In the genomic region with DNA sequence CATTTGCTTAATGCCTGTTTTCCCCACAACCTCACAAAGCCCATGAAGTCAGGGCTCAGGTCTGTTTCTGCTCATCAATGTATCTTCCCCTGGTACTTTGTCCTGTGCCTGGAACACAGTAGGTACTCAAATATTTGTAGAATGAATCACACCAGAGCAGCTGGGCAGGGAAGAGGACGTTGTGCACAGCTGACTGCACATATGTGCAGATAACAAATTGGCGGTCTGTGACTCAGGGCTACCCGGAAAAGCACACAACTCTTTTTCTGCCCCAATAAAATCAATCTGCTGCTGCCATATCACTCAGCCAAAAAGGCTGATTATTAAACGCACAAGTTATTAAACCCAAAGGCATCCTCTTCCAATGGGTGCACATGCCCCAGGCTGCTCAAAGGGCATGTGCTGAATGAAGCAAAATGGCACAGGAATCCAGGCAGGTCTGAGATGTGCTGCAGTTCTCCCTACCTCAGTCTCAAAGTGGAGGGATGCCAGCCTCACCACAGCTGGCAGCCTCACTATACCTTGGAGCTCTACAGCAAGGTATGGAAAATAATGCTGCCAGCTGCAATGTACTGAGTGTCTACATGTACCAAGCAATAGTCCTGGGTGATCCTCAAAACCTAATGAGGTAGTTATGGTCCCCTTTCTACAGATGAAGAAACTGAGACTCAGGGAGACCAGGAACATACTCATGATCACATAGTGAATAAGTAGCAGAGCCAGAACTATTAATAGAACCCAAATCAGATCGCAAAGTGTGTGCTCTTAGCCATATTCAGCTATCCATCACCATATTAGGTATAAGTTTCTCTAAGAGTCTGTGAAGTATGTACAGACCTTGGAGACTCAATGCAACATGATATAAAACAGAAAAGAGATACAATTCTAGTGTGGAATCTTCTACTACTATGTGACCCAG, we compare ENCODE assay signal across 9 cellular contexts. TPM values are rescaled to one million over a fixed set of nuclear protein-coding genes. Genes with fewer than 3 reads are reported as not detected.
DNase-seq lines count a peak whose midpoint lies in the region; ATAC-seq and TF ChIP-seq lines count a peak whose summit lies in the region.
"Had no signal": no experiment of that assay in that cellular context is flagged by ENCODE, and none has a peak within 500 bp of the region (broad histone marks: within the 10 kb centered on the region; RNA-seq: fewer than 3 reads in every experiment).

No MANE protein-coding gene starts in this region.

- no peaks in the 10 kb centered on the region for H3K36me3 Mint-ChIP-seq in stimulated activated memory B cell treated with anti-CD40 and anti-IgM and Interleukin-4, amounts not matched to agents 10 μg/mL and 1 μg/mL and 100 μg/mL, for 72 hours
- no peaks in the 10 kb centered on the region for H3K36me3 Mint-ChIP-seq in type B pancreatic cell
- H3K36me3 Mint-ChIP-seq in activated naive CD8-positive, alpha-beta T cell treated with anti-CD3 and anti-CD28 coated beads, Interleukin-2, amount 50 U/mL, for 24 hours (ENCODE audit: low read depth), result no peaks in the 10 kb centered on the region

- POLR2A ChIA-PET in OCI-LY7 (lab: Charles Lee), result no interaction called here

- no peak overlapping the region for H3K56ac ChIP-seq in mesendoderm (ENCODE audit: low read length)

- BruUV-seq in OCI-LY7 (replicated peaks; lab: Mats Ljungman, UMichigan), result no TSS peak

- peaks cover 5% of the 10 kb centered on the region for H3K79me1 ChIP-seq in mesendoderm (ENCODE audit: low read length)

- H3K4me1 ChIP-seq in left ventricle myocardium inferior (peaks cover 99% of the 10 kb centered on the region), OCI-LY7 (ENCODE audit: insufficient read depth, low read length, poor library complexity, severe bottlenecking) (no peaks in the 10 kb centered on the region), mesendoderm (ENCODE audit: control insufficient read depth, low read depth, low read length) (peaks cover 3% of the 10 kb centered on the region)

- no peak overlapping the region for H3K4ac ChIP-seq in mesendoderm (ENCODE audit: low read depth, low read length)

- H3K9ac ChIP-seq in mesendoderm (ENCODE audit: low read length), result no peak overlapping the region

- peaks cover 5% of the 10 kb centered on the region for H3K4me1 Mint-ChIP-seq in stimulated activated memory B cell treated with anti-CD40 and anti-IgM and Interleukin-4, amounts not matched to agents 10 μg/mL and 1 μg/mL and 100 μg/mL, for 72 hours
- H3K4me1 Mint-ChIP-seq in type B pancreatic cell (ENCODE audit: unreplicated experiment), result no peaks in the 10 kb centered on the region
- peaks cover 15% of the 10 kb centered on the region for H3K4me1 Mint-ChIP-seq in activated naive CD8-positive, alpha-beta T cell treated with anti-CD3 and anti-CD28 coated beads, Interleukin-2, amount 50 U/mL, for 24 hours

- no peak overlapping the region for H4K5ac ChIP-seq in mesendoderm (ENCODE audit: low read length)

- H3K4me2 ChIP-seq in OCI-LY7 (ENCODE audit: low read length) (no peak overlapping the region), mesendoderm (ENCODE audit: low read length) (no peak overlapping the region)

- H3K18ac ChIP-seq in mesendoderm (ENCODE audit: low read length), result no peak overlapping the region

- intact Hi-C loops in left ventricle myocardium inferior (cut with micrococcal nuclease), result no loop called here
- intact Hi-C loops in OCI-LY7 (cut with micrococcal nuclease; ENCODE audit: unreplicated experiment), result no loop called here

- H2BK120ac ChIP-seq in mesendoderm (ENCODE audit: low read depth, low read length), result no peak overlapping the region

- no peak overlapping the region for H3K4me3 Mint-ChIP-seq in stimulated activated memory B cell treated with anti-CD40 and anti-IgM and Interleukin-4, amounts not matched to agents 10 μg/mL and 1 μg/mL and 100 μg/mL, for 72 hours
- no peak overlapping the region for H3K4me3 Mint-ChIP-seq in type B pancreatic cell
- no peak overlapping the region for H3K4me3 Mint-ChIP-seq in activated naive CD8-positive, alpha-beta T cell treated with anti-CD3 and anti-CD28 coated beads, Interleukin-2, amount 50 U/mL, for 24 hours

- H2BK5ac ChIP-seq in mesendoderm (ENCODE audit: low read length), result no peak overlapping the region

- H3K27me3 ChIP-seq in left ventricle myocardium inferior (ENCODE audit: low read depth) (no peaks in the 10 kb centered on the region), mesendoderm (ENCODE audit: insufficient read depth, low read length, poor library complexity) (no peaks in the 10 kb centered on the region)

- H3K36me3 ChIP-seq in left ventricle myocardium inferior, result no peaks in the 10 kb centered on the region
- no peaks in the 10 kb centered on the region for H3K36me3 ChIP-seq in OCI-LY7 (ENCODE audit: insufficient read depth, low read length)
- no peaks in the 10 kb centered on the region for H3K36me3 ChIP-seq in mesendoderm (ENCODE audit: control insufficient read depth, insufficient read depth, low read length)

- no peaks in the 10 kb centered on the region for H3K9me2 ChIP-seq in OCI-LY7 (ENCODE audit: insufficient read depth, low read length)

- H3K9me3 Mint-ChIP-seq in stimulated activated memory B cell treated with anti-CD40 and anti-IgM and Interleukin-4, amounts not matched to agents 10 μg/mL and 1 μg/mL and 100 μg/mL, for 72 hours, result no peaks in the 10 kb centered on the region
- no peaks in the 10 kb centered on the region for H3K9me3 Mint-ChIP-seq in type B pancreatic cell
- H3K9me3 Mint-ChIP-seq in activated naive CD8-positive, alpha-beta T cell treated with anti-CD3 and anti-CD28 coated beads, Interleukin-2, amount 50 U/mL, for 24 hours, result no peaks in the 10 kb centered on the region

- CTCF ChIA-PET in OCI-LY7 (lab: Charles Lee; ENCODE audit: unreplicated experiment), result no interaction called here

- no peak overlapping the region for H3K27ac Mint-ChIP-seq in stimulated activated memory B cell treated with anti-CD40 and anti-IgM and Interleukin-4, amounts not matched to agents 10 μg/mL and 1 μg/mL and 100 μg/mL, for 72 hours
- H3K27ac Mint-ChIP-seq in type B pancreatic cell, result no peak overlapping the region
- no peak overlapping the region for H3K27ac Mint-ChIP-seq in activated naive CD8-positive, alpha-beta T cell treated with anti-CD3 and anti-CD28 coated beads, Interleukin-2, amount 50 U/mL, for 24 hours

- H2AK5ac ChIP-seq in mesendoderm (ENCODE audit: low read length), result no peak overlapping the region

- H3K79me2 ChIP-seq in OCI-LY7 (ENCODE audit: insufficient read depth, low read depth, low read length) (no peaks in the 10 kb centered on the region), mesendoderm (ENCODE audit: control insufficient read depth, insufficient read depth, low read length) (no peaks in the 10 kb centered on the region)

- no CpG with 5 or more reads among the region's 5 CpGs for WGBS in mesendoderm (ENCODE audit: extremely low coverage, insufficient coverage, low lambda C conversion rate)

- H3K27me3 Mint-ChIP-seq in stimulated activated memory B cell treated with anti-CD40 and anti-IgM and Interleukin-4, amounts not matched to agents 10 μg/mL and 1 μg/mL and 100 μg/mL, for 72 hours, result no peaks in the 10 kb centered on the region
- no peaks in the 10 kb centered on the region for H3K27me3 Mint-ChIP-seq in type B pancreatic cell
- H3K27me3 Mint-ChIP-seq in activated naive CD8-positive, alpha-beta T cell treated with anti-CD3 and anti-CD28 coated beads, Interleukin-2, amount 50 U/mL, for 24 hours, result no peaks in the 10 kb centered on the region

- H4K8ac ChIP-seq in mesendoderm (ENCODE audit: low read depth, low read length), result no peak overlapping the region

- peak; percentile 60 for DNase-seq in HT1080 (ENCODE audit: low read depth)
- DNase-seq in left ventricle myocardium inferior, result no peak
- DNase-seq in type B pancreatic cell (ENCODE audit: extremely low spot score, unreplicated experiment), result no peak
- DNase-seq in OCI-LY7 (ENCODE audit: low spot score), result no peak
- no peak for DNase-seq in mesendoderm
- DNase-seq in activated naive CD8-positive, alpha-beta T cell treated with anti-CD3 and anti-CD28 coated beads, Interleukin-2, amount 50 U/mL, for 24 hours, result no peak

- no peak overlapping the region for H2BK15ac ChIP-seq in mesendoderm (replicated peaks; ENCODE audit: low read depth)

- no peaks in the 10 kb centered on the region for H4K20me1 ChIP-seq in OCI-LY7 (ENCODE audit: insufficient read depth, low read length)

- ATAC-seq in stimulated activated memory B cell treated with anti-CD40 and anti-IgM and Interleukin-4, amounts not matched to agents 10 μg/mL and 1 μg/mL and 100 μg/mL, for 72 hours, result peak; percentile 21
- no peak for ATAC-seq in activated naive CD8-positive, alpha-beta T cell treated with anti-CD3 and anti-CD28 coated beads, Interleukin-2, amount 50 U/mL, for 24 hours

- H3K4me3 ChIP-seq in left ventricle myocardium inferior, result peak overlapping the region; percentile 15
- H3K4me3 ChIP-seq in OCI-LY7 (ENCODE audit: low read depth, low read length, poor library complexity, severe bottlenecking), result no peak overlapping the region
- H3K4me3 ChIP-seq in mesendoderm (ENCODE audit: low read length), result no peak overlapping the region
- H3K4me3 ChIP-seq: skin epidermis had no signal

- no peaks in the 10 kb centered on the region for H3K9me3 ChIP-seq in left ventricle myocardium inferior (replicated peaks)
- no peaks in the 10 kb centered on the region for H3K9me3 ChIP-seq in OCI-LY7 (ENCODE audit: low read length)

- no peak overlapping the region for H2AFZ ChIP-seq in OCI-LY7 (ENCODE audit: low read length)

- H3K27ac ChIP-seq in angular gyrus (ENCODE audit: low read depth, low read length) (peak overlapping the region; percentile 70), left ventricle myocardium inferior (replicated peaks) (peak overlapping the region; percentile 87), OCI-LY7 (ENCODE audit: low read depth, low read length, poor library complexity, severe bottlenecking) (no peak overlapping the region), mesendoderm (ENCODE audit: low read depth, low read length) (no peak overlapping the region)

- TF ChIP-seq CTCF in left ventricle myocardium inferior (IDR thresholded peaks at IDR 0.05; ENCODE audit: borderline replicate concordance), result no peak
- no peak for TF ChIP-seq CTCF in type B pancreatic cell (conservative IDR thresholded peaks at IDR 0.05)
- TF ChIP-seq CTCF in OCI-LY7 (conservative IDR thresholded peaks at IDR 0.05; ENCODE audit: low read length), result no peak

- no peak overlapping the region for H3K23ac ChIP-seq in mesendoderm (ENCODE audit: low read length)

RNA-seq across cellular contexts. Expression of a gene that starts 43.4 kb away (rescaled TPM):
- 0.50 and 0.76 TPM in 2 replicates for total RNA-seq in HT1080 (2014; rRNA removed; shearing (Covaris generic))
- 0.16 and 0.42 TPM in 2 replicates for polyA plus RNA-seq in HT1080 (2015; cell fraction: cytosol; rRNA removed)
- 0.59 and 1.6 TPM in 2 replicates for polyA plus RNA-seq in HT1080 (2015; cell fraction: nucleus; rRNA removed)
- total RNA-seq in left ventricle myocardium inferior (896 TPM), type B pancreatic cell (ENCODE audit: low replicate concordance) (28.2 and 31.4 TPM in 2 replicates), OCI-LY7 (2022) (3.1 and 3.3 TPM in 2 replicates)
- total RNA-seq in OCI-LY7 (2014; rRNA removed; shearing (Covaris generic)), result 0.10 and 0.57 TPM in 2 replicates
- 30.1 TPM for polyA plus RNA-seq in mesendoderm (2013, experiment 1 of 2)
- 30.5 TPM for polyA plus RNA-seq in mesendoderm (2013, experiment 2 of 2)

Comparison
In these comparisons a context has a peak if more than half of its experiments do, and no peak if none do; other contexts are left out.
1. H3K27ac ChIP-seq: peak in angular gyrus (single experiment) and left ventricle myocardium inferior (single experiment); none in OCI-LY7 (single experiment) and mesendoderm (single experiment).
2. RNA of a gene that starts 43.4 kb away (total RNA-seq): 896 TPM in left ventricle myocardium inferior (single experiment); 28.2 to 31.4 TPM in type B pancreatic cell, 0.10 to 3.3 TPM in OCI-LY7 and 0.50 to 0.76 TPM in HT1080; every median in the first group is over 10 times any median in the second.